Comparison of ENCODE assay signal across 12 cellular contexts in genomic region chr10:80511984-80512634, GRCh38. TPM values are rescaled to one million over a fixed set of nuclear protein-coding genes. Genes with fewer than 3 reads are reported as not detected.
DNase-seq lines count a peak whose midpoint lies in the region; ATAC-seq lines count a peak whose summit lies in the region.
"Had no signal": no experiment of that assay in that cellular context is flagged by ENCODE, and none has a peak within 500 bp of the region (broad histone marks: within the 10 kb centered on the region; RNA-seq: fewer than 3 reads in every experiment).

No MANE protein-coding gene starts in this region.

- H3K9me3 Mint-ChIP-seq in activated naive CD4-positive, alpha-beta T cell treated with anti-CD3 and anti-CD28 coated beads, Interleukin-2, amount 10 ng/mL, durations not matched to agents 7 days and 5 days = no peaks in the 10 kb centered on the region
- no peaks in the 10 kb centered on the region for H3K9me3 Mint-ChIP-seq in immature natural killer cell
- H3K9me3 Mint-ChIP-seq in stimulated activated naive CD8-positive, alpha-beta T cell treated with anti-CD3 and anti-CD28 coated beads, Interleukin-15, amount 100 ng/mL, for 72 hours = no peaks in the 10 kb centered on the region

- H3K27me3 Mint-ChIP-seq in activated naive CD4-positive, alpha-beta T cell treated with anti-CD3 and anti-CD28 coated beads, Interleukin-2, amount 10 ng/mL, durations not matched to agents 7 days and 5 days = peaks cover 3% of the 10 kb centered on the region
- H3K27me3 Mint-ChIP-seq in T-helper 17 cell = no peaks in the 10 kb centered on the region
- H3K27me3 Mint-ChIP-seq in immature natural killer cell (ENCODE audit: low read depth in 3 of 3) = peaks cover 3 to 11% (median 9%) of the 10 kb centered on the region in 3 donors
- H3K27me3 Mint-ChIP-seq in stimulated activated naive CD8-positive, alpha-beta T cell treated with anti-CD3 and anti-CD28 coated beads, Interleukin-15, amount 100 ng/mL, for 72 hours = no peaks in the 10 kb centered on the region

- DNase-seq in activated naive CD4-positive, alpha-beta T cell treated with anti-CD3 and anti-CD28 coated beads, Interleukin-2, amount 10 ng/mL, durations not matched to agents 7 days and 5 days = no peak
- no peak for DNase-seq in activated naive CD4-positive, alpha-beta T cell treated with anti-CD3 and anti-CD28 coated beads, Interleukin-2, amount 50 U/mL, for 16 hours
- no peak for DNase-seq in T-helper 17 cell
- no peak for DNase-seq in immature natural killer cell
- no peak for DNase-seq in stimulated activated naive CD8-positive, alpha-beta T cell treated with anti-CD3 and anti-CD28 coated beads, Interleukin-15, amount 100 ng/mL, for 72 hours
- DNase-seq in SIG-M5 treated with dmso at 0.1 percent for 504 hours (lab: John Stamatoyannopoulos, UW; ENCODE audit: unreplicated experiment) = no peak
- DNase-seq: foreskin keratinocyte, NCI-H1417 treated with DMSO at 0.1 percent for 48 hours, NCI-H510A treated with DMSO at 0.1 percent for 48 hours, OCI-M1 had no signal

- H3K9me3 ChIP-seq in T-helper 17 cell (ENCODE audit: control insufficient read depth, low read length, poor library complexity, severe bottlenecking) = no peaks in the 10 kb centered on the region

- CTCF ChIA-PET in activated naive CD4-positive, alpha-beta T cell treated with anti-CD3 and anti-CD28 coated beads, Interleukin-2, amount 10 ng/mL, durations not matched to agents 7 days and 5 days (lab: Charles Lee) = interaction anchor here (0.7 to 21.2 kb wide), 10 partner anchors 8 to 134 kb away, joined by 3 to 986 read pairs (median 4); partner anchors contain the start of gene TSPAN14

- peak overlapping the region; percentile 83 for H3K27ac Mint-ChIP-seq in activated naive CD4-positive, alpha-beta T cell treated with anti-CD3 and anti-CD28 coated beads, Interleukin-2, amount 10 ng/mL, durations not matched to agents 7 days and 5 days
- H3K27ac Mint-ChIP-seq in T-helper 17 cell (peak overlapping the region; percentile 90), immature natural killer cell (peak overlapping the region in 5 of 6 donors; percentile 42 to 84 (median 78))
- peak overlapping the region; percentile 68 to 98 for H3K27ac Mint-ChIP-seq in stimulated activated naive CD8-positive, alpha-beta T cell treated with anti-CD3 and anti-CD28 coated beads, Interleukin-15, amount 100 ng/mL, for 72 hours

- peaks cover 42% of the 10 kb centered on the region for H3K4me1 Mint-ChIP-seq in activated naive CD4-positive, alpha-beta T cell treated with anti-CD3 and anti-CD28 coated beads, Interleukin-2, amount 10 ng/mL, durations not matched to agents 7 days and 5 days
- H3K4me1 Mint-ChIP-seq in T-helper 17 cell (peaks cover 14% of the 10 kb centered on the region), immature natural killer cell (peaks cover 16 to 53% of the 10 kb centered on the region in 2 donors)
- H3K4me1 Mint-ChIP-seq in stimulated activated naive CD8-positive, alpha-beta T cell treated with anti-CD3 and anti-CD28 coated beads, Interleukin-15, amount 100 ng/mL, for 72 hours = peaks cover 59% of the 10 kb centered on the region

- peaks cover 76% of the 10 kb centered on the region for H3K36me3 Mint-ChIP-seq in activated naive CD4-positive, alpha-beta T cell treated with anti-CD3 and anti-CD28 coated beads, Interleukin-2, amount 10 ng/mL, durations not matched to agents 7 days and 5 days
- H3K36me3 Mint-ChIP-seq in T-helper 17 cell (ENCODE audit: low read depth) = peaks cover 10% of the 10 kb centered on the region
- peaks cover 6 to 49% (median 19%) of the 10 kb centered on the region in 3 donors for H3K36me3 Mint-ChIP-seq in immature natural killer cell

- no peak for ATAC-seq in T-helper 17 cell
- no peak for ATAC-seq in stimulated activated naive CD8-positive, alpha-beta T cell treated with anti-CD3 and anti-CD28 coated beads, Interleukin-15, amount 100 ng/mL, for 72 hours
- no peak for ATAC-seq in HG03460 (IDR thresholded peaks at IDR 0.05; ENCODE audit: unreplicated experiment)
- no peak for ATAC-seq in HG03469 (IDR thresholded peaks at IDR 0.05; ENCODE audit: unreplicated experiment)

- no peak overlapping the region for H3K4me3 Mint-ChIP-seq in activated naive CD4-positive, alpha-beta T cell treated with anti-CD3 and anti-CD28 coated beads, Interleukin-2, amount 10 ng/mL, durations not matched to agents 7 days and 5 days
- H3K4me3 Mint-ChIP-seq in T-helper 17 cell (peak overlapping the region; percentile 9), immature natural killer cell (no peak overlapping the region)
- H3K4me3 Mint-ChIP-seq in stimulated activated naive CD8-positive, alpha-beta T cell treated with anti-CD3 and anti-CD28 coated beads, Interleukin-15, amount 100 ng/mL, for 72 hours = peak overlapping the region in 1 of 2 donors; percentile 0

RNA-seq across cellular contexts. Expression of gene SH2D4B, which starts 25.6 kb away (rescaled TPM):
- total RNA-seq in T-helper 17 cell = under 1 TPM; 0.18 to 0.30 TPM
- not detected for polyA plus RNA-seq in immature natural killer cell
- total RNA-seq: foreskin keratinocyte had no signal
- polyA plus RNA-seq: foreskin keratinocyte had no signal

RNA-seq across cellular contexts. Expression of gene TSPAN14, which starts 58.0 kb away (rescaled TPM):
- 100 to 1,000 TPM; 118 to 139 TPM for total RNA-seq in T-helper 17 cell
- 100 to 1,000 TPM; 141 to 363 (median 226) TPM for polyA plus RNA-seq in immature natural killer cell
